17 cellular contexts compared by ENCODE assay signal in genomic region chr7:135697276-135698049, GRCh38. TPM values are rescaled to one million over a fixed set of nuclear protein-coding genes. Genes with fewer than 3 reads are reported as not detected.
A peak's percentile ranks its signal among the peaks of the same experiment; 100 is the strongest.
DNase-seq lines count a peak whose midpoint lies in the region; ATAC-seq, FAIRE-seq and TF ChIP-seq lines count a peak whose summit lies in the region.
"Had no signal": no experiment of that assay in that cellular context is flagged by ENCODE, and none has a peak within 500 bp of the region (broad histone marks: within the 10 kb centered on the region; RNA-seq: fewer than 3 reads in every experiment).

No MANE protein-coding gene starts in this region.

- no peak overlapping the region for H3K4me3 ChIP-seq in H7 (ENCODE audit: insufficient read depth, low read depth, low read length)
- no peak overlapping the region for H3K4me3 ChIP-seq in HepG2 (replicated peaks in 1 of 3; ENCODE audit: insufficient read depth in 1 of 3, low read depth in 2 of 3, low read length in 3 of 3)

- no peak overlapping the region for H3K4me3 Mint-ChIP-seq in stimulated activated effector memory CD8-positive, alpha-beta T cell treated with anti-CD3 and anti-CD28 coated beads, Interleukin-12 subunit alpha, Interleukin-12 subunit beta, amount 100 ng/mL, for 72 hours
- H3K4me3 Mint-ChIP-seq: CD4-positive, alpha-beta memory T cell had no signal

- intact Hi-C loops in HepG2 (cut with micrococcal nuclease; ENCODE audit: unreplicated experiment) = no loop called here

- H3K36me3 Mint-ChIP-seq in stimulated activated effector memory CD8-positive, alpha-beta T cell treated with anti-CD3 and anti-CD28 coated beads, Interleukin-12 subunit alpha, Interleukin-12 subunit beta, amount 100 ng/mL, for 72 hours = no peaks in the 10 kb centered on the region

- TF ChIP-seq EP300 in HepG2 (IDR thresholded peaks at IDR 0.05; ENCODE audit: low read depth in 2 of 2, low read length in 2 of 2) = no peak
- no peak for TF ChIP-seq EP300 in HepG2 (CRISPR knock-in tag; IDR thresholded peaks at IDR 0.05; ENCODE audit: borderline replicate concordance)

- H4K20me1 ChIP-seq in HepG2 (ENCODE audit: insufficient read depth, low read length) = no peaks in the 10 kb centered on the region

- H3K9me3 Mint-ChIP-seq in stimulated activated effector memory CD8-positive, alpha-beta T cell treated with anti-CD3 and anti-CD28 coated beads, Interleukin-12 subunit alpha, Interleukin-12 subunit beta, amount 100 ng/mL, for 72 hours = no peaks in the 10 kb centered on the region
- H3K9me3 Mint-ChIP-seq: CD4-positive, alpha-beta memory T cell had no signal

- DNase-seq in H7 (peak; percentile 41), RWPE1 (ENCODE audit: low spot score) (no peak), HepG2 (ENCODE audit: low spot score) (no peak)
- no peak for DNase-seq in stimulated activated effector memory CD8-positive, alpha-beta T cell treated with anti-CD3 and anti-CD28 coated beads, Interleukin-12 subunit alpha, Interleukin-12 subunit beta, amount 100 ng/mL, for 72 hours (ENCODE audit: low spot score in 2 of 2)
- no peak for DNase-seq in stimulated activated CD4-positive, alpha-beta T cell treated with anti-CD3 and anti-CD28 coated beads, Interleukin-4, amount 100 ng/mL, for 1 hour
- DNase-seq in activated CD4-positive, alpha-beta T cell treated with anti-CD3 and anti-CD28 coated beads, Interleukin-2, amount 50 U/mL, for 48 hours = no peak
- DNase-seq: BE2C; CD4-positive, alpha-beta memory T cell; HCEC 1CT; KG1; NCI-H1092; NCI-H345; Right ventricle myocardium superior; SK-N-SH had no signal

- 34% methylated on average over 8 of the region's 8 CpGs for WGBS in HepG2 (ENCODE audit: low lambda C conversion rate)

- H3K36me3 ChIP-seq in H7 (replicated peaks; ENCODE audit: control insufficient read depth, insufficient read depth, low read length) (no peaks in the 10 kb centered on the region), HepG2 (replicated peaks in 1 of 2; ENCODE audit: control insufficient read depth in 1 of 2, insufficient read depth in 2 of 2, low read length in 2 of 2) (no peaks in the 10 kb centered on the region)
- H3K36me3 ChIP-seq: BE2C had no signal

- BruUV-seq in HepG2 (replicated peaks; lab: Mats Ljungman, UMichigan) = no TSS peak

- ATAC-seq in HepG2 = peak; percentile 29; the same call in 1 of the 3 replicates
- no peak for ATAC-seq in stimulated activated effector memory CD8-positive, alpha-beta T cell treated with anti-CD3 and anti-CD28 coated beads, Interleukin-12 subunit alpha, Interleukin-12 subunit beta, amount 100 ng/mL, for 72 hours
- no peak for ATAC-seq in HG03159 (IDR thresholded peaks at IDR 0.05; ENCODE audit: unreplicated experiment)

- H3K27ac ChIP-seq in RWPE1 (peak overlapping the region; percentile 12; the same call in 1 of the 2 replicates), HepG2 (ENCODE audit: extremely low read length, insufficient read depth, low read length) (no peak overlapping the region)

- peaks cover 14% of the 10 kb centered on the region; the same call in 1 of the 2 replicates for H3K4me1 ChIP-seq in HepG2 (ENCODE audit: insufficient read depth, low read length)
- H3K4me1 ChIP-seq: BE2C had no signal

- CTCF ChIA-PET in RWPE1 (lab: Yijun Ruan, JAX) (no interaction called here), HepG2 (lab: Yijun Ruan, JAX; ENCODE audit: low intra/inter-chr PET ratio, low total read pairs) (no interaction called here)

- TF ChIP-seq RAD21 in HepG2 (CRISPR knock-in tag; IDR thresholded peaks at IDR 0.05) = no peak

- H3K27ac Mint-ChIP-seq in stimulated activated effector memory CD8-positive, alpha-beta T cell treated with anti-CD3 and anti-CD28 coated beads, Interleukin-12 subunit alpha, Interleukin-12 subunit beta, amount 100 ng/mL, for 72 hours = peak overlapping the region; percentile 52
- H3K27ac Mint-ChIP-seq: CD4-positive, alpha-beta memory T cell had no signal

- no peak overlapping the region for H3K4me2 ChIP-seq in HepG2 (ENCODE audit: low read depth, low read length)
- H3K4me2 ChIP-seq: SK-N-SH had no signal

- no peaks in the 10 kb centered on the region for H3K9me3 ChIP-seq in HepG2 (ENCODE audit: low read length)
- H3K9me3 ChIP-seq: BE2C, SK-N-SH had no signal

- in situ Hi-C loops in HepG2 (cut with HindIII; ENCODE audit: extremely low pct_ligation_motif_present, low pct_unique_long_range_greater_than_20kb) = no loop called here

- TF ChIP-seq POLR2A in HepG2 (IDR thresholded peaks at IDR 0.05; ENCODE audit: insufficient read depth in 1 of 2, low read depth in 2 of 2, low read length in 2 of 2) = no peak

- FAIRE-seq in HepG2 (lab: Jason Lieb, UNC) = no peak
- FAIRE-seq: HTR-8/SVneo had no signal

- no peaks in the 10 kb centered on the region for H3K79me2 ChIP-seq in HepG2 (ENCODE audit: insufficient read depth, low read length)

- no peaks in the 10 kb centered on the region for H3K4me1 Mint-ChIP-seq in stimulated activated effector memory CD8-positive, alpha-beta T cell treated with anti-CD3 and anti-CD28 coated beads, Interleukin-12 subunit alpha, Interleukin-12 subunit beta, amount 100 ng/mL, for 72 hours
- H3K4me1 Mint-ChIP-seq: CD4-positive, alpha-beta memory T cell had no signal

- H3K9ac ChIP-seq in HepG2 (ENCODE audit: insufficient read depth, low read depth, low read length) = no peak overlapping the region
- H3K9ac ChIP-seq: SK-N-SH had no signal

- POLR2A ChIA-PET in RWPE1 (lab: Yijun Ruan, JAX; ENCODE audit: low non-redundant PET) (no interaction called here), HepG2 (lab: Yijun Ruan, JAX) (no interaction called here)

- no peaks in the 10 kb centered on the region for H3K27me3 ChIP-seq in H7 (ENCODE audit: control insufficient read depth, insufficient read depth, low read length)
- no peaks in the 10 kb centered on the region for H3K27me3 ChIP-seq in HepG2 (ENCODE audit: control insufficient read depth in 1 of 2, insufficient read depth in 2 of 2, low read length in 2 of 2)
- H3K27me3 ChIP-seq: BE2C had no signal

- H2AFZ ChIP-seq in HepG2 (ENCODE audit: low read length) = no peak overlapping the region

- no peak for TF ChIP-seq CTCF in RWPE1 (conservative IDR thresholded peaks at IDR 0.05; ENCODE audit: low read depth)
- no peak for TF ChIP-seq CTCF in HepG2 (CRISPR knock-in tag; IDR thresholded peaks at IDR 0.05)

RNA-seq across cellular contexts. Expression of gene SLC13A4, which starts 30.5 kb away (rescaled TPM):
- total RNA-seq in H7 (2014; rRNA removed; shearing (Covaris generic)) = 2.3 and 3.1 TPM in 2 replicates
- total RNA-seq in HepG2 (2016; rRNA removed; fragmentation: Illumina TruSeq; extraction: Trizol) = not detected in 2 replicates
- not detected in 2 replicates for total RNA-seq in HepG2 (2016; cell fraction: cytosol; rRNA removed; fragmentation: Illumina TruSeq; extraction: Trizol; ENCODE audit: low read depth)
- not detected in 2 replicates for total RNA-seq in HepG2 (2016; cell fraction: insoluble cytoplasmic fraction; rRNA removed; fragmentation: Illumina TruSeq; extraction: Trizol)
- total RNA-seq in HepG2 (2016; cell fraction: membrane; rRNA removed; fragmentation: Illumina TruSeq; extraction: Trizol) = not detected in 2 replicates
- not detected in 2 replicates for total RNA-seq in HepG2 (2016; cell fraction: nucleus; rRNA removed; fragmentation: Illumina TruSeq; extraction: Trizol)
- 0.04 and 0.08 TPM in 2 replicates for polyA plus RNA-seq in HepG2 (2011; rRNA removed)
- 0.04 and 0.05 TPM in 2 replicates for polyA plus RNA-seq in HepG2 (2011; cell fraction: cytosol; rRNA removed)
- 0.13 TPM in 1 of 2 replicates, not detected in the other for polyA plus RNA-seq in HepG2 (2011; cell fraction: nucleus; rRNA removed)
- 0.24 and 0.27 TPM in 2 replicates for polyA plus RNA-seq in HepG2 (2012)
- polyA plus RNA-seq in HepG2 (2016; cell fraction: cytosol; fragmentation: Illumina TruSeq; extraction: Trizol; ENCODE audit: low read depth) = not detected in 2 replicates
- not detected in 2 replicates for polyA plus RNA-seq in HepG2 (2016; cell fraction: insoluble cytoplasmic fraction; fragmentation: Illumina TruSeq; extraction: Trizol; ENCODE audit: low read depth)
- polyA plus RNA-seq in HepG2 (2016; cell fraction: membrane; fragmentation: Illumina TruSeq; extraction: Trizol; ENCODE audit: low read depth) = not detected in 2 replicates
- polyA plus RNA-seq in HepG2 (2016; cell fraction: nucleus; fragmentation: Illumina TruSeq; extraction: Trizol; ENCODE audit: insufficient read depth, low read depth) = not detected in 2 replicates
- not detected in 2 replicates for polyA minus RNA-seq in HepG2 (2011; rRNA and poly(A)+ RNA removed; ENCODE audit: low replicate concordance)
- polyA minus RNA-seq in HepG2 (2011; cell fraction: cytosol; rRNA and poly(A)+ RNA removed) = not detected in 2 replicates
- polyA minus RNA-seq in HepG2 (2011; cell fraction: nucleus; rRNA and poly(A)+ RNA removed) = not detected in 2 replicates
- total RNA-seq: CD4-positive, alpha-beta memory T cell; MCF 10A; Right ventricle myocardium superior had no signal

RNA-seq across cellular contexts. Expression of gene STMP1, which starts 35.1 kb away (rescaled TPM):
- total RNA-seq in H7 (2014; rRNA removed; shearing (Covaris generic)) = 11.8 and 14.4 TPM in 2 replicates
- total RNA-seq in HepG2 (2016; rRNA removed; fragmentation: Illumina TruSeq; extraction: Trizol) = 7.2 and 10.2 TPM in 2 replicates
- 12.9 and 15.4 TPM in 2 replicates for total RNA-seq in HepG2 (2016; cell fraction: cytosol; rRNA removed; fragmentation: Illumina TruSeq; extraction: Trizol; ENCODE audit: low read depth)
- 7.8 and 10.2 TPM in 2 replicates for total RNA-seq in HepG2 (2016; cell fraction: insoluble cytoplasmic fraction; rRNA removed; fragmentation: Illumina TruSeq; extraction: Trizol)
- 19.2 and 21.3 TPM in 2 replicates for total RNA-seq in HepG2 (2016; cell fraction: membrane; rRNA removed; fragmentation: Illumina TruSeq; extraction: Trizol)
- 6.7 and 7.1 TPM in 2 replicates for total RNA-seq in HepG2 (2016; cell fraction: nucleus; rRNA removed; fragmentation: Illumina TruSeq; extraction: Trizol)
- 12.2 and 16.2 TPM in 2 replicates for polyA plus RNA-seq in HepG2 (2011; rRNA removed)
- 7.0 and 11.5 TPM in 2 replicates for polyA plus RNA-seq in HepG2 (2011; cell fraction: cytosol; rRNA removed)
- polyA plus RNA-seq in HepG2 (2011; cell fraction: nucleus; rRNA removed) = 3.8 and 4.6 TPM in 2 replicates
- 19.8 and 24.4 TPM in 2 replicates for polyA plus RNA-seq in HepG2 (2012)
- 57.9 and 83.3 TPM in 2 replicates for polyA plus RNA-seq in HepG2 (2016; cell fraction: cytosol; fragmentation: Illumina TruSeq; extraction: Trizol; ENCODE audit: low read depth)
- 38.6 and 40.4 TPM in 2 replicates for polyA plus RNA-seq in HepG2 (2016; cell fraction: insoluble cytoplasmic fraction; fragmentation: Illumina TruSeq; extraction: Trizol; ENCODE audit: low read depth)
- 59.2 and 70.9 TPM in 2 replicates for polyA plus RNA-seq in HepG2 (2016; cell fraction: membrane; fragmentation: Illumina TruSeq; extraction: Trizol; ENCODE audit: low read depth)
- 21.0 and 21.1 TPM in 2 replicates for polyA plus RNA-seq in HepG2 (2016; cell fraction: nucleus; fragmentation: Illumina TruSeq; extraction: Trizol; ENCODE audit: insufficient read depth, low read depth)
- 6.0 and 10.3 TPM in 2 replicates for polyA minus RNA-seq in HepG2 (2011; rRNA and poly(A)+ RNA removed; ENCODE audit: low replicate concordance)
- 9.6 and 10.9 TPM in 2 replicates for polyA minus RNA-seq in HepG2 (2011; cell fraction: cytosol; rRNA and poly(A)+ RNA removed)
- 13.0 and 15.4 TPM in 2 replicates for polyA minus RNA-seq in HepG2 (2011; cell fraction: nucleus; rRNA and poly(A)+ RNA removed)

RNA-seq across cellular contexts. Expression of gene FAM180A, which starts 51.1 kb away (rescaled TPM):
- total RNA-seq in H7 (2014; rRNA removed; shearing (Covaris generic)) = not detected in 2 replicates
- not detected in 2 replicates for total RNA-seq in HepG2 (2016; rRNA removed; fragmentation: Illumina TruSeq; extraction: Trizol)
- total RNA-seq in HepG2 (2016; cell fraction: cytosol; rRNA removed; fragmentation: Illumina TruSeq; extraction: Trizol; ENCODE audit: low read depth) = not detected in 2 replicates
- total RNA-seq in HepG2 (2016; cell fraction: insoluble cytoplasmic fraction; rRNA removed; fragmentation: Illumina TruSeq; extraction: Trizol) = not detected in 2 replicates
- total RNA-seq in HepG2 (2016; cell fraction: membrane; rRNA removed; fragmentation: Illumina TruSeq; extraction: Trizol) = not detected in 2 replicates
- not detected in 2 replicates for total RNA-seq in HepG2 (2016; cell fraction: nucleus; rRNA removed; fragmentation: Illumina TruSeq; extraction: Trizol)
- not detected in 2 replicates for polyA plus RNA-seq in HepG2 (2011; rRNA removed)
- polyA plus RNA-seq in HepG2 (2011; cell fraction: cytosol; rRNA removed) = not detected in 2 replicates
- not detected in 2 replicates for polyA plus RNA-seq in HepG2 (2011; cell fraction: nucleus; rRNA removed)
- not detected in 2 replicates for polyA plus RNA-seq in HepG2 (2012)
- not detected in 2 replicates for polyA plus RNA-seq in HepG2 (2016; cell fraction: cytosol; fragmentation: Illumina TruSeq; extraction: Trizol; ENCODE audit: low read depth)
- polyA plus RNA-seq in HepG2 (2016; cell fraction: insoluble cytoplasmic fraction; fragmentation: Illumina TruSeq; extraction: Trizol; ENCODE audit: low read depth) = not detected in 2 replicates
- not detected in 2 replicates for polyA plus RNA-seq in HepG2 (2016; cell fraction: membrane; fragmentation: Illumina TruSeq; extraction: Trizol; ENCODE audit: low read depth)
- polyA plus RNA-seq in HepG2 (2016; cell fraction: nucleus; fragmentation: Illumina TruSeq; extraction: Trizol; ENCODE audit: insufficient read depth, low read depth) = not detected in 2 replicates
- 0.14 TPM in 1 of 2 replicates, not detected in the other for polyA minus RNA-seq in HepG2 (2011; rRNA and poly(A)+ RNA removed; ENCODE audit: low replicate concordance)
- polyA minus RNA-seq in HepG2 (2011; cell fraction: cytosol; rRNA and poly(A)+ RNA removed) = not detected in 2 replicates
- not detected in 2 replicates for polyA minus RNA-seq in HepG2 (2011; cell fraction: nucleus; rRNA and poly(A)+ RNA removed)
- total RNA-seq: CD4-positive, alpha-beta memory T cell; MCF 10A had no signal
- polyA plus RNA-seq: CD4-positive, alpha-beta memory T cell had no signal
